Comparison of ENCODE assay signal across 9 cellular contexts in genomic region chr18:32158631-32159030, GRCh38. TPM values are rescaled to one million over a fixed set of nuclear protein-coding genes. Genes with fewer than 3 reads are reported as not detected.
A peak's percentile ranks its signal among the peaks of the same experiment; 100 is the strongest.
DNase-seq lines count a peak whose midpoint lies in the region; ATAC-seq, FAIRE-seq and TF ChIP-seq lines count a peak whose summit lies in the region.
"Not testable (repeated sequence)": the region's sequence is repeated elsewhere in the genome, so short reads cannot be mapped to it uniquely, and the experiment has no call there.
"Had no signal": no experiment of that assay in that cellular context is flagged by ENCODE, and none has a peak within 500 bp of the region (broad histone marks: within the 10 kb centered on the region; RNA-seq: fewer than 3 reads in every experiment).

No MANE protein-coding gene starts in this region.

- H3K27me3 ChIP-seq in CD8-positive, alpha-beta T cell (ENCODE audit: insufficient read depth, low read length); OCI-LY3 (ENCODE audit: low read depth, low read length); astrocyte (ENCODE audit: insufficient read depth, low read length); left ventricle myocardium inferior (ENCODE audit: low read depth); muscle layer of duodenum (ENCODE audit: low read depth, low read length); gastrocnemius medialis; transverse colon: not testable (repeated sequence)

- POLR2A ChIA-PET in CD8-positive, alpha-beta T cell (lab: Charles Lee), result interaction anchor here (1.1 to 1.3 kb wide), 3 partner anchors 391 to 398 kb away, joined by 3 to 6 read pairs (median 3); no protein-coding TSS in a partner anchor
- POLR2A ChIA-PET in activated CD4-positive, alpha-beta memory T cell treated with anti-CD3 and anti-CD28 coated beads for 36 hours (lab: Charles Lee), result interaction anchor here (0.6 kb wide), 2 partner anchors 87 to 341 kb away, joined by 3 read pairs; no protein-coding TSS in a partner anchor

- not testable (repeated sequence) for FAIRE-seq in astrocyte (lab: Jason Lieb, UNC)

- in situ Hi-C loops in gastrocnemius medialis (cut with MboI; ENCODE audit: low sequenced_read_pairs in 4 of 4), result loop anchor here in 2 of 4 donors (5.0 to 10.0 kb wide), 2 partner anchors 316 to 394 kb away; partner anchors contain the start of gene GAREM1 (in 1 of the 2)
- in situ Hi-C loops in transverse colon (cut with MboI; ENCODE audit: low pct_ligation_motif_present in 1 of 4, low pct_unique_long_range_greater_than_20kb in 1 of 4, low sequenced_read_pairs in 3 of 4), result loop anchor here in 3 of 4 donors (5.0 to 25.0 kb wide), 4 partner anchors 304 to 396 kb away; partner anchors contain the start of gene GAREM1 (in 2 of the 3)

- TF ChIP-seq POLR2A in gastrocnemius medialis (IDR thresholded peaks at IDR 0.05), result not testable (repeated sequence)
- peak; percentile 37 for TF ChIP-seq POLR2A in transverse colon (IDR thresholded peaks at IDR 0.05)

- ATAC-seq in CD8-positive, alpha-beta T cell, result not testable (repeated sequence)
- ATAC-seq in gastrocnemius medialis, result peak in 1 of 2 donors; percentile 17

- H3K4me3 ChIP-seq in CD8-positive, alpha-beta T cell (ENCODE audit: low read depth, low read length); astrocyte (ENCODE audit: insufficient read depth, low read depth, low read length): not testable (repeated sequence)
- H3K4me3 ChIP-seq in OCI-LY3 (ENCODE audit: low read length) (peak overlapping the region; percentile 74), left ventricle myocardium inferior (peak overlapping the region; percentile 38), muscle layer of duodenum (ENCODE audit: low read depth in 1 of 2, low read length in 2 of 2) (peak overlapping the region; percentile 43 to 51), gastrocnemius medialis (peak overlapping the region in 3 of 4 donors; percentile 34 to 42 (median 34)), transverse colon (peak overlapping the region in 3 of 4 donors; percentile 15 to 47 (median 21))

- not testable (repeated sequence) for H3K36me3 ChIP-seq in CD8-positive, alpha-beta T cell (ENCODE audit: insufficient read depth, low read length); OCI-LY3 (replicated peaks; ENCODE audit: low read depth, low read length); astrocyte (ENCODE audit: insufficient read depth, low read length); left ventricle myocardium inferior; muscle layer of duodenum (ENCODE audit: control insufficient read depth in 1 of 2, insufficient read depth in 2 of 2, low read length in 2 of 2); gastrocnemius medialis; transverse colon

- not testable (repeated sequence) for H3K79me2 ChIP-seq in OCI-LY3 (ENCODE audit: low read length); astrocyte (ENCODE audit: insufficient read depth, low read length)

- TF ChIP-seq EP300 in transverse colon (IDR thresholded peaks at IDR 0.05; ENCODE audit: low read depth), result not testable (repeated sequence)

- not testable (repeated sequence) for H4K20me1 ChIP-seq in OCI-LY3 (ENCODE audit: insufficient read depth, low read length); astrocyte (ENCODE audit: insufficient read depth, low read length)

- H3K4me2 ChIP-seq in OCI-LY3 (ENCODE audit: low read length) (peak overlapping the region; percentile 96), astrocyte (ENCODE audit: low read length) (peak overlapping the region; percentile 84)

- H3K27ac Mint-ChIP-seq in CD8-positive, alpha-beta T cell; activated CD4-positive, alpha-beta memory T cell treated with anti-CD3 and anti-CD28 coated beads for 36 hours; astrocyte (ENCODE audit: unreplicated experiment): not testable (repeated sequence)

- intact Hi-C loops in CD8-positive, alpha-beta T cell (cut with DNase I, micrococcal nuclease), result loop anchor here (1.0 to 10.0 kb wide), 5 partner anchors 176 to 394 kb away; partner anchors contain the start of gene GAREM1 (in 1 of the 2)
- intact Hi-C loops in activated CD4-positive, alpha-beta memory T cell treated with anti-CD3 and anti-CD28 coated beads for 36 hours (cut with micrococcal nuclease), result loop anchor here (1.0 kb wide), 4 partner anchors 131 to 394 kb away; partner anchors contain the start of gene GAREM1
- intact Hi-C loops in left ventricle myocardium inferior (cut with micrococcal nuclease), result not testable (repeated sequence)
- intact Hi-C loops in gastrocnemius medialis (cut with DNase I; ENCODE audit: low total_unique reads), result loop anchor here (1.0 to 10.0 kb wide), 3 partner anchors 116 to 394 kb away; partner anchors contain the start of gene GAREM1
- intact Hi-C loops in transverse colon (cut with DNase I; ENCODE audit: low total_unique reads), result loop anchor here (5.0 kb wide), 1 partner anchor 394 kb away; no protein-coding TSS in a partner anchor

- not testable (repeated sequence) for DNase-seq in CD8-positive, alpha-beta T cell; activated CD4-positive, alpha-beta memory T cell treated with anti-CD3 and anti-CD28 coated beads for 36 hours; astrocyte (ENCODE audit: low read depth); left ventricle myocardium inferior; gastrocnemius medialis
- DNase-seq in transverse colon, result peak; percentile 21

- CTCF ChIA-PET in CD8-positive, alpha-beta T cell (lab: Charles Lee), result interaction anchor here (0.6 to 7.0 kb wide), 19 partner anchors 8 to 425 kb away, joined by 3 to 94 read pairs (median 5); partner anchors contain the start of gene GAREM1
- CTCF ChIA-PET in activated CD4-positive, alpha-beta memory T cell treated with anti-CD3 and anti-CD28 coated beads for 36 hours (lab: Charles Lee), result interaction anchor here (1.0 to 7.5 kb wide), 20 partner anchors 9 to 404 kb away, joined by 3 to 144 read pairs (median 6); partner anchors contain the start of genes GAREM1 and RNF125

- not testable (repeated sequence) for H3K36me3 Mint-ChIP-seq in CD8-positive, alpha-beta T cell; activated CD4-positive, alpha-beta memory T cell treated with anti-CD3 and anti-CD28 coated beads for 36 hours; astrocyte (ENCODE audit: low read depth, unreplicated experiment)

- not testable (repeated sequence) for H3K27ac ChIP-seq in CD8-positive, alpha-beta T cell (ENCODE audit: low read depth, low read length); OCI-LY3 (ENCODE audit: low read length); astrocyte (ENCODE audit: low read depth, low read length); left ventricle myocardium inferior (replicated peaks); muscle layer of duodenum (ENCODE audit: low read length); gastrocnemius medialis
- H3K27ac ChIP-seq in transverse colon, result peak overlapping the region; percentile 62 to 75 (median 66)

- H3K9me3 Mint-ChIP-seq in CD8-positive, alpha-beta T cell; activated CD4-positive, alpha-beta memory T cell treated with anti-CD3 and anti-CD28 coated beads for 36 hours; astrocyte (ENCODE audit: unreplicated experiment): not testable (repeated sequence)

- 43 to 52% methylated on average over 8 to 9 of the region's 9 CpGs for WGBS in transverse colon (ENCODE audit: low coverage in 1 of 2), 2 donors

- not testable (repeated sequence) for H3K4me1 ChIP-seq in CD8-positive, alpha-beta T cell (ENCODE audit: insufficient read depth, low read length); OCI-LY3 (ENCODE audit: low read length); astrocyte (ENCODE audit: insufficient read depth, low read length); left ventricle myocardium inferior; muscle layer of duodenum (ENCODE audit: control insufficient read depth in 1 of 2, insufficient read depth in 2 of 2, low read length in 2 of 2); gastrocnemius medialis
- peaks cover 0 to 29% (median 14%) of the 10 kb centered on the region in 4 donors for H3K4me1 ChIP-seq in transverse colon

- not testable (repeated sequence) for H3K9me3 ChIP-seq in CD8-positive, alpha-beta T cell (ENCODE audit: low read length); OCI-LY3 (ENCODE audit: insufficient read depth, low read length); astrocyte (ENCODE audit: insufficient read depth, low read depth, low read length); left ventricle myocardium inferior (replicated peaks); muscle layer of duodenum (ENCODE audit: control insufficient read depth in 1 of 2, low read length in 2 of 2); gastrocnemius medialis; transverse colon

- not testable (repeated sequence) for TF ChIP-seq CTCF in CD8-positive, alpha-beta T cell (IDR thresholded peaks at IDR 0.05); OCI-LY3 (IDR thresholded peaks at IDR 0.05; ENCODE audit: low read depth, low read length); astrocyte (IDR thresholded peaks at IDR 0.05; ENCODE audit: insufficient read depth, low read depth, low read length); left ventricle myocardium inferior (IDR thresholded peaks at IDR 0.05; ENCODE audit: borderline replicate concordance); gastrocnemius medialis (IDR thresholded peaks at IDR 0.05 in 4 of 5, conservative IDR thresholded peaks at IDR 0.05 in 1 of 5); transverse colon (IDR thresholded peaks at IDR 0.05)

- H3K4me1 Mint-ChIP-seq in CD8-positive, alpha-beta T cell (ENCODE audit: low read depth); activated CD4-positive, alpha-beta memory T cell treated with anti-CD3 and anti-CD28 coated beads for 36 hours (ENCODE audit: low read depth); astrocyte (ENCODE audit: low read depth, unreplicated experiment): not testable (repeated sequence)

- not testable (repeated sequence) for H3K27me3 Mint-ChIP-seq in CD8-positive, alpha-beta T cell (ENCODE audit: low read depth); astrocyte (ENCODE audit: low read depth, unreplicated experiment)
- H3K27me3 Mint-ChIP-seq in activated CD4-positive, alpha-beta memory T cell treated with anti-CD3 and anti-CD28 coated beads for 36 hours, result peaks cover 11% of the 10 kb centered on the region

- not testable (repeated sequence) for H2AFZ ChIP-seq in OCI-LY3 (ENCODE audit: low read depth, low read length); astrocyte (ENCODE audit: low read depth, low read length)

- peak overlapping the region; percentile 75 for H3K4me3 Mint-ChIP-seq in CD8-positive, alpha-beta T cell
- peak overlapping the region; percentile 49 for H3K4me3 Mint-ChIP-seq in activated CD4-positive, alpha-beta memory T cell treated with anti-CD3 and anti-CD28 coated beads for 36 hours
- not testable (repeated sequence) for H3K4me3 Mint-ChIP-seq in astrocyte (ENCODE audit: unreplicated experiment)

- H3K9ac ChIP-seq in OCI-LY3 (ENCODE audit: low read length); astrocyte (ENCODE audit: low read length): not testable (repeated sequence)

RNA-seq across cellular contexts. Expression of gene MEP1B, which starts 31.2 kb away (rescaled TPM):
- total RNA-seq in CD8-positive, alpha-beta T cell, result not detected
- total RNA-seq in activated CD4-positive, alpha-beta memory T cell treated with anti-CD3 and anti-CD28 coated beads for 36 hours, result under 1 TPM in 1 of 2 experiments, not detected in 1; 0.10 TPM
- total RNA-seq in astrocyte (not detected in 2 replicates), left ventricle myocardium inferior (not detected), gastrocnemius medialis (under 1 TPM in 1 of 4 donors, not detected in 3; 0.49 TPM), transverse colon (10 to 100 TPM in 2 of 4 donors, 1 to 10 TPM in 2; 2.0 to 32.4 (median 19.9) TPM)
- total RNA-seq: Right ventricle myocardium inferior had no signal
